In the genomic region with DNA sequence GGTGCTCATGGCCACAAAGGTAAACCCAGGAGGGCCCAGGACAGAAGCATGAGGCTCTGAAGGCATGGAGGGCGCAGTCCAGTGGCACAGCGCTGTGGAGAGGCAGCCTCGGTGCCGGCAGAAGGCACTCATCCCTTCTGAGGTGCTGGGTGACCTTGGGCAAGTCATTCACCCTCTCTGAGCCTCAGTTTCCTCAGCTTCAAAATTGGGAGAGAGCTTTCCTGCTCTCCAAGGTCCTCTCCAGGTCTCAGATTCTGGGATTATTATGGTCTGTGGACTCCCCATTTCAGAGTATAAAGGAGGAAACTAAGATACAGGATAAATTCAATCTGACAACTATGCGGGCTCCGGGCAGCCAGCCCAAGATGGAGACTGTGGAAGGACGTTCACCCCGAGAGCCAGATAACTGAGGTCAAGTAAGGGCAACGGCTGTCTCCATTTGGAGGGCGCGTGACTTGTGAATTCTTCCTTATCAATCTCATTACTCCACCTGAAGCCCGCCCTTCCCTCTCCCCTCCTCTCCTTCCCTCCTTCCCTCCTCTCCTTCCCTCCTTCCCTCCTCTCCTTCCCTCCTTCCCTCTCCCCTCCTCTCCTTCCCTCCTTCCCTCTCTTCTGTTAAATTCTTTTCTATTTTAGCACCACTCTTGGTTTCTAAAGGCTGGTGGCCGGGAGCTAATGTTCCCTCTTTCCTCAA, we compare ENCODE assay signal across 1 cellular context.
TF ChIP-seq lines count a peak whose summit lies in the region.

No MANE protein-coding gene starts in this region.

TF ChIP-seq in K562, 482 proteins besides CTCF, POLR2A, EP300 and RAD21 (continued from another document and continues in another):
- TF ChIP-seq THAP7 (CRISPR knock-in tag; IDR thresholded peaks at IDR 0.05), result 0 out of 2 replicates have a peak, but pooled peaks have one; percentile 29
- TF ChIP-seq ETV1 (tag; conservative IDR thresholded peaks at IDR 0.05; ENCODE audit: low read depth), result no peak
- 0 out of 2 replicates have a peak, but pooled peaks have one; percentile 19 for TF ChIP-seq EP400 (IDR thresholded peaks at IDR 0.05)
- TF ChIP-seq, protein P1, sequence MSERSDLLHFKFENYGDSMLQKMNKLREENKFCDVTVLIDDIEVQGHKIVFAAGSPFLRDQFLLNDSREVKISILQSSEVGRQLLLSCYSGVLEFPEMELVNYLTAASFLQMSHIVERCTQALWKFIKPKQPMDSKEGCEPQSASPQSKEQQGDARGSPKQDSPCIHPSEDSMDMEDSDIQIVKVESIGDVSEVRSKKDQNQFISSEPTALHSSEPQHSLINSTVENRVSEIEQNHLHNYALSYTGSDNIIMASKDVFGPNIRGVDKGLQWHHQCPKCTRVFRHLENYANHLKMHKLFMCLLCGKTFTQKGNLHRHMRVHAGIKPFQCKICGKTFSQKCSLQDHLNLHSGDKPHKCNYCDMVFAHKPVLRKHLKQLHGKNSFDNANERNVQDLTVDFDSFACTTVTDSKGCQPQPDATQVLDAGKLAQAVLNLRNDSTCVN (CRISPR knock-in tag; IDR thresholded peaks at IDR 0.05), result no peak
- TF ChIP-seq ZNF263 (CRISPR knock-in tag; IDR thresholded peaks at IDR 0.05; ENCODE audit: borderline replicate concordance), result peak; percentile 33; the same call in 1 of the 2 replicates
- peak; percentile 70; the same call in 1 of the 2 replicates for TF ChIP-seq ZEB2 (IDR thresholded peaks at IDR 0.05)
- peak; percentile 9 for TF ChIP-seq HMGN3 (IDR thresholded peaks at IDR 0.05; ENCODE audit: borderline replicate concordance, extremely low read depth, insufficient read length, low read depth, low read length)
- no peak for TF ChIP-seq TAF15 (IDR thresholded peaks at IDR 0.05; ENCODE audit: low read depth, low read length)
- no peak for TF ChIP-seq ZSCAN32 (CRISPR knock-in tag; IDR thresholded peaks at IDR 0.05)
- TF ChIP-seq KAT7 (CRISPR knock-in tag; IDR thresholded peaks at IDR 0.05; ENCODE audit: borderline replicate concordance), result no peak
- no peak for TF ChIP-seq ASH1L (IDR thresholded peaks at IDR 0.05; ENCODE audit: borderline replicate concordance, low read depth, partially characterized antibody)
- TF ChIP-seq BHLHE40 (IDR thresholded peaks at IDR 0.05; ENCODE audit: low read length), result peak; percentile 81
- TF ChIP-seq RBM39 (optimal IDR thresholded peaks at IDR 0.05; ENCODE audit: low read depth, low read length), result no peak
- TF ChIP-seq, protein P2, sequence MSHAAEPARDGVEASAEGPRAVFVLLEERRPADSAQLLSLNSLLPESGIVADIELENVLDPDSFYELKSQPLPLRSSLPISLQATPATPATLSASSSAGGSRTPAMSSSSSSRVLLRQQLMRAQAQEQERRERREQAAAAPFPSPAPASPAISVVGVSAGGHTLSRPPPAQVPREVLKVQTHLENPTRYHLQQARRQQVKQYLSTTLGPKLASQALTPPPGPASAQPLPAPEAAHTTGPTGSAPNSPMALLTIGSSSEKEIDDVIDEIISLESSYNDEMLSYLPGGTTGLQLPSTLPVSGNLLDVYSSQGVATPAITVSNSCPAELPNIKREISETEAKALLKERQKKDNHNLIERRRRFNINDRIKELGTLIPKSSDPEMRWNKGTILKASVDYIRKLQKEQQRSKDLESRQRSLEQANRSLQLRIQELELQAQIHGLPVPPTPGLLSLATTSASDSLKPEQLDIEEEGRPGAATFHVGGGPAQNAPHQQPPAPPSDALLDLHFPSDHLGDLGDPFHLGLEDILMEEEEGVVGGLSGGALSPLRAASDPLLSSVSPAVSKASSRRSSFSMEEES (CRISPR knock-in tag; IDR thresholded peaks at IDR 0.05), result peak; percentile 51
- peak; percentile 86 for TF ChIP-seq ZFP36 (IDR thresholded peaks at IDR 0.05; ENCODE audit: low read depth, low read length, partially characterized antibody)
- no peak for TF ChIP-seq ATF1 (CRISPR knock-in tag; IDR thresholded peaks at IDR 0.05)
- peak; percentile 7; the same call in 1 of the 2 replicates for TF ChIP-seq ATF1 (tag; IDR thresholded peaks at IDR 0.05)
- 0 out of 2 replicates have a peak, but pooled peaks have one; percentile 33 for TF ChIP-seq HOMEZ (CRISPR knock-in tag; IDR thresholded peaks at IDR 0.05)
- TF ChIP-seq FOSL1 (tag; conservative IDR thresholded peaks at IDR 0.05), result peak; percentile 44; the same call in 1 of the 2 replicates
- no peak for TF ChIP-seq ELF4 (CRISPR knock-in tag; IDR thresholded peaks at IDR 0.05)
- peak in 1 of 2 experiments; percentile 50; a peak in 1 of 4 replicates for TF ChIP-seq MAZ (CRISPR knock-in tag; conservative IDR thresholded peaks at IDR 0.05 in 1 of 2, IDR thresholded peaks at IDR 0.05 in 1 of 2)
- TF ChIP-seq ZNF165 (CRISPR knock-in tag; IDR thresholded peaks at IDR 0.05; ENCODE audit: borderline replicate concordance), result no peak
- TF ChIP-seq RHOXF2B (CRISPR knock-in tag; conservative IDR thresholded peaks at IDR 0.05), result no peak
- peak; percentile 81 for TF ChIP-seq NCOA1 (IDR thresholded peaks at IDR 0.05; ENCODE audit: low read depth)
- peak; percentile 43; the same call in 1 of the 2 replicates for TF ChIP-seq CTBP1 (IDR thresholded peaks at IDR 0.05; ENCODE audit: borderline replicate concordance)
- TF ChIP-seq, protein P3, sequence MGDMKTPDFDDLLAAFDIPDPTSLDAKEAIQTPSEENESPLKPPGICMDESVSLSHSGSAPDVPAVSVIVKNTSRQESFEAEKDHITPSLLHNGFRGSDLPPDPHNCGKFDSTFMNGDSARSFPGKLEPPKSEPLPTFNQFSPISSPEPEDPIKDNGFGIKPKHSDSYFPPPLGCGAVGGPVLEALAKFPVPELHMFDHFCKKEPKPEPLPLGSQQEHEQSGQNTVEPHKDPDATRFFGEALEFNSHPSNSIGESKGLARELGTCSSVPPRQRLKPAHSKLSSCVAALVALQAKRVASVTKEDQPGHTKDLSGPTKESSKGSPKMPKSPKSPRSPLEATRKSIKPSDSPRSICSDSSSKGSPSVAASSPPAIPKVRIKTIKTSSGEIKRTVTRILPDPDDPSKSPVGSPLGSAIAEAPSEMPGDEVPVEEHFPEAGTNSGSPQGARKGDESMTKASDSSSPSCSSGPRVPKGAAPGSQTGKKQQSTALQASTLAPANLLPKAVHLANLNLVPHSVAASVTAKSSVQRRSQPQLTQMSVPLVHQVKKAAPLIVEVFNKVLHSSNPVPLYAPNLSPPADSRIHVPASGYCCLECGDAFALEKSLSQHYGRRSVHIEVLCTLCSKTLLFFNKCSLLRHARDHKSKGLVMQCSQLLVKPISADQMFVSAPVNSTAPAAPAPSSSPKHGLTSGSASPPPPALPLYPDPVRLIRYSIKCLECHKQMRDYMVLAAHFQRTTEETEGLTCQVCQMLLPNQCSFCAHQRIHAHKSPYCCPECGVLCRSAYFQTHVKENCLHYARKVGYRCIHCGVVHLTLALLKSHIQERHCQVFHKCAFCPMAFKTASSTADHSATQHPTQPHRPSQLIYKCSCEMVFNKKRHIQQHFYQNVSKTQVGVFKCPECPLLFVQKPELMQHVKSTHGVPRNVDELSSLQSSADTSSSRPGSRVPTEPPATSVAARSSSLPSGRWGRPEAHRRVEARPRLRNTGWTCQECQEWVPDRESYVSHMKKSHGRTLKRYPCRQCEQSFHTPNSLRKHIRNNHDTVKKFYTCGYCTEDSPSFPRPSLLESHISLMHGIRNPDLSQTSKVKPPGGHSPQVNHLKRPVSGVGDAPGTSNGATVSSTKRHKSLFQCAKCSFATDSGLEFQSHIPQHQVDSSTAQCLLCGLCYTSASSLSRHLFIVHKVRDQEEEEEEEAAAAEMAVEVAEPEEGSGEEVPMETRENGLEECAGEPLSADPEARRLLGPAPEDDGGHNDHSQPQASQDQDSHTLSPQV (IDR thresholded peaks at IDR 0.05), result 0 out of 2 replicates have a peak, but pooled peaks have one; percentile 47
- 0 out of 2 replicates have a peak, but pooled peaks have one; percentile 41 for TF ChIP-seq HDGF (IDR thresholded peaks at IDR 0.05)
- TF ChIP-seq GABPB2 (CRISPR knock-in tag; conservative IDR thresholded peaks at IDR 0.05), result no peak
- TF ChIP-seq ZNF239 (CRISPR knock-in tag; IDR thresholded peaks at IDR 0.05), result peak; percentile 6; the same call in 1 of the 2 replicates
- TF ChIP-seq, protein P4, sequence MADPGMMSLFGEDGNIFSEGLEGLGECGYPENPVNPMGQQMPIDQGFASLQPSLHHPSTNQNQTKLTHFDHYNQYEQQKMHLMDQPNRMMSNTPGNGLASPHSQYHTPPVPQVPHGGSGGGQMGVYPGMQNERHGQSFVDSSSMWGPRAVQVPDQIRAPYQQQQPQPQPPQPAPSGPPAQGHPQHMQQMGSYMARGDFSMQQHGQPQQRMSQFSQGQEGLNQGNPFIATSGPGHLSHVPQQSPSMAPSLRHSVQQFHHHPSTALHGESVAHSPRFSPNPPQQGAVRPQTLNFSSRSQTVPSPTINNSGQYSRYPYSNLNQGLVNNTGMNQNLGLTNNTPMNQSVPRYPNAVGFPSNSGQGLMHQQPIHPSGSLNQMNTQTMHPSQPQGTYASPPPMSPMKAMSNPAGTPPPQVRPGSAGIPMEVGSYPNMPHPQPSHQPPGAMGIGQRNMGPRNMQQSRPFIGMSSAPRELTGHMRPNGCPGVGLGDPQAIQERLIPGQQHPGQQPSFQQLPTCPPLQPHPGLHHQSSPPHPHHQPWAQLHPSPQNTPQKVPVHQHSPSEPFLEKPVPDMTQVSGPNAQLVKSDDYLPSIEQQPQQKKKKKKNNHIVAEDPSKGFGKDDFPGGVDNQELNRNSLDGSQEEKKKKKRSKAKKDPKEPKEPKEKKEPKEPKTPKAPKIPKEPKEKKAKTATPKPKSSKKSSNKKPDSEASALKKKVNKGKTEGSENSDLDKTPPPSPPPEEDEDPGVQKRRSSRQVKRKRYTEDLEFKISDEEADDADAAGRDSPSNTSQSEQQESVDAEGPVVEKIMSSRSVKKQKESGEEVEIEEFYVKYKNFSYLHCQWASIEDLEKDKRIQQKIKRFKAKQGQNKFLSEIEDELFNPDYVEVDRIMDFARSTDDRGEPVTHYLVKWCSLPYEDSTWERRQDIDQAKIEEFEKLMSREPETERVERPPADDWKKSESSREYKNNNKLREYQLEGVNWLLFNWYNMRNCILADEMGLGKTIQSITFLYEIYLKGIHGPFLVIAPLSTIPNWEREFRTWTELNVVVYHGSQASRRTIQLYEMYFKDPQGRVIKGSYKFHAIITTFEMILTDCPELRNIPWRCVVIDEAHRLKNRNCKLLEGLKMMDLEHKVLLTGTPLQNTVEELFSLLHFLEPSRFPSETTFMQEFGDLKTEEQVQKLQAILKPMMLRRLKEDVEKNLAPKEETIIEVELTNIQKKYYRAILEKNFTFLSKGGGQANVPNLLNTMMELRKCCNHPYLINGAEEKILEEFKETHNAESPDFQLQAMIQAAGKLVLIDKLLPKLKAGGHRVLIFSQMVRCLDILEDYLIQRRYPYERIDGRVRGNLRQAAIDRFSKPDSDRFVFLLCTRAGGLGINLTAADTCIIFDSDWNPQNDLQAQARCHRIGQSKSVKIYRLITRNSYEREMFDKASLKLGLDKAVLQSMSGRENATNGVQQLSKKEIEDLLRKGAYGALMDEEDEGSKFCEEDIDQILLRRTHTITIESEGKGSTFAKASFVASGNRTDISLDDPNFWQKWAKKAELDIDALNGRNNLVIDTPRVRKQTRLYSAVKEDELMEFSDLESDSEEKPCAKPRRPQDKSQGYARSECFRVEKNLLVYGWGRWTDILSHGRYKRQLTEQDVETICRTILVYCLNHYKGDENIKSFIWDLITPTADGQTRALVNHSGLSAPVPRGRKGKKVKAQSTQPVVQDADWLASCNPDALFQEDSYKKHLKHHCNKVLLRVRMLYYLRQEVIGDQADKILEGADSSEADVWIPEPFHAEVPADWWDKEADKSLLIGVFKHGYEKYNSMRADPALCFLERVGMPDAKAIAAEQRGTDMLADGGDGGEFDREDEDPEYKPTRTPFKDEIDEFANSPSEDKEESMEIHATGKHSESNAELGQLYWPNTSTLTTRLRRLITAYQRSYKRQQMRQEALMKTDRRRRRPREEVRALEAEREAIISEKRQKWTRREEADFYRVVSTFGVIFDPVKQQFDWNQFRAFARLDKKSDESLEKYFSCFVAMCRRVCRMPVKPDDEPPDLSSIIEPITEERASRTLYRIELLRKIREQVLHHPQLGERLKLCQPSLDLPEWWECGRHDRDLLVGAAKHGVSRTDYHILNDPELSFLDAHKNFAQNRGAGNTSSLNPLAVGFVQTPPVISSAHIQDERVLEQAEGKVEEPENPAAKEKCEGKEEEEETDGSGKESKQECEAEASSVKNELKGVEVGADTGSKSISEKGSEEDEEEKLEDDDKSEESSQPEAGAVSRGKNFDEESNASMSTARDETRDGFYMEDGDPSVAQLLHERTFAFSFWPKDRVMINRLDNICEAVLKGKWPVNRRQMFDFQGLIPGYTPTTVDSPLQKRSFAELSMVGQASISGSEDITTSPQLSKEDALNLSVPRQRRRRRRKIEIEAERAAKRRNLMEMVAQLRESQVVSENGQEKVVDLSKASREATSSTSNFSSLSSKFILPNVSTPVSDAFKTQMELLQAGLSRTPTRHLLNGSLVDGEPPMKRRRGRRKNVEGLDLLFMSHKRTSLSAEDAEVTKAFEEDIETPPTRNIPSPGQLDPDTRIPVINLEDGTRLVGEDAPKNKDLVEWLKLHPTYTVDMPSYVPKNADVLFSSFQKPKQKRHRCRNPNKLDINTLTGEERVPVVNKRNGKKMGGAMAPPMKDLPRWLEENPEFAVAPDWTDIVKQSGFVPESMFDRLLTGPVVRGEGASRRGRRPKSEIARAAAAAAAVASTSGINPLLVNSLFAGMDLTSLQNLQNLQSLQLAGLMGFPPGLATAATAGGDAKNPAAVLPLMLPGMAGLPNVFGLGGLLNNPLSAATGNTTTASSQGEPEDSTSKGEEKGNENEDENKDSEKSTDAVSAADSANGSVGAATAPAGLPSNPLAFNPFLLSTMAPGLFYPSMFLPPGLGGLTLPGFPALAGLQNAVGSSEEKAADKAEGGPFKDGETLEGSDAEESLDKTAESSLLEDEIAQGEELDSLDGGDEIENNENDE (IDR thresholded peaks at IDR 0.05; ENCODE audit: low read depth, low read length), result no peak
